In genomic region chr9:136851941-136852663, GRCh38 we compare ENCODE assay signal across 1 cellular context.
TF ChIP-seq lines count a peak whose summit lies in the region.

Gene MAMDC4 (plus strand): TSS chr9:136852346. CDS start chr9:136852417, 71 bp downstream.

TF ChIP-seq in K562, 482 proteins besides CTCF, POLR2A, EP300 and RAD21 (continued from another document):
- no peak for TF ChIP-seq RFX5 (IDR thresholded peaks at IDR 0.05; ENCODE audit: low read depth, low read length)
- TF ChIP-seq ZNF644 (tag; IDR thresholded peaks at IDR 0.05; ENCODE audit: low read depth), result no peak
- TF ChIP-seq MNT (conservative IDR thresholded peaks at IDR 0.05), result no peak
- no peak for TF ChIP-seq NFXL1 (CRISPR knock-in tag; IDR thresholded peaks at IDR 0.05)
- no peak for TF ChIP-seq ZNF696 (CRISPR knock-in tag; conservative IDR thresholded peaks at IDR 0.05)
- TF ChIP-seq CBFA2T3 (IDR thresholded peaks at IDR 0.05), result no peak
- no peak for TF ChIP-seq SREBF1 (IDR thresholded peaks at IDR 0.05; ENCODE audit: borderline replicate concordance, low read depth, low read length)
- TF ChIP-seq POLR2H (tag; IDR thresholded peaks at IDR 0.05; ENCODE audit: low read depth), result no peak
- TF ChIP-seq ZBTB33 (CRISPR knock-in tag; IDR thresholded peaks at IDR 0.05), result no peak
- peak; percentile 77 for TF ChIP-seq POLR2G (IDR thresholded peaks at IDR 0.05; ENCODE audit: low read depth, low read length)
- TF ChIP-seq FIP1L1 (IDR thresholded peaks at IDR 0.05; ENCODE audit: low read depth, low read length, poor library complexity, severe bottlenecking), result peak; percentile 26
TF ChIP-seq in K562: peak in this region for 3.
